1 cellular context compared by ENCODE assay signal in genomic region chr2:8528863-8529262, GRCh38.
TF ChIP-seq lines count a peak whose summit lies in the region.

No MANE protein-coding gene starts in this region.

TF ChIP-seq in SK-N-SH treated with all-trans-retinoic acid at 6 μM for 48 hours, 23 proteins besides CTCF, POLR2A, EP300 and RAD21 (continued from another document):
- no peak for TF ChIP-seq PATZ1 (CRISPR knock-in tag; IDR thresholded peaks at IDR 0.05; ENCODE audit: borderline replicate concordance)
- no peak for TF ChIP-seq TOX (CRISPR knock-in tag; IDR thresholded peaks at IDR 0.05; ENCODE audit: borderline replicate concordance)
